Comparison of ENCODE assay signal across 16 cellular contexts in the genomic region with DNA sequence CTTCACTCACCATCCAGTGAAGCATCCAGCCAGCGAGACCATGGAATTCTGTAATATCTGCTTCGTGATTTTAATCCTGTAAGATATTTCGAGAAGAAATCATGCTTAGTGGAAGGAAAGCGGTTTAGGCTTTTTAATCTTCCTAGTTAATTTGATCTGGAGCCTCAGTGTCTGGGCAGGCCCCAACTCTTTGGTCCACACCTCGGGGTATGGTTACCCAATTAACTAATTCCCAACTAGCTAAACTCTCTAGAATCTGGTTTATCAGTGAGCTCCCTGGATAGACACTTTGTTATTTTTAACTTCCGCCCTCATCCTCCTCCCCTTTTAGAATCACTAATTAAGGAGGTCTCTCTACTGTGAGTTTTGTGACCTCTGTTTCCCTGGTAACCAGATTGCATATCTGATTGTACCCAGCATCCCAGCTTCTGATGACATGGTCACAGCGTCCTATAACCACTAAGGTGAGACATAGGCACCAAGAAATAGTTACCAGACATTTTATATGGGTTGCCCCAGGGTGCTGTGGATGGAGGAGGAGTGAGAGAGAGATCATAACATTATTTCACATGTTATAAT.
"Had no signal": no experiment of that assay in that cellular context is flagged by ENCODE, and none has a peak within 500 bp of the region (broad histone marks: within the 10 kb centered on the region; RNA-seq: fewer than 3 reads in every experiment).

No MANE protein-coding gene starts in this region.

- H3K4me1 ChIP-seq: body of pancreas, spleen had no signal

- H3K36me3 ChIP-seq: gastrocnemius medialis, ovary, spleen, thyroid gland had no signal

- ATAC-seq: activated CD8-positive, alpha-beta T cell treated with anti-CD3 and anti-CD28 coated beads for 36 hours; body of pancreas; gastrocnemius medialis; naive thymus-derived CD4-positive, alpha-beta T cell had no signal

- H3K27ac ChIP-seq: body of pancreas, gastrocnemius medialis, ovary, spleen, thyroid gland had no signal

- H3K9me3 ChIP-seq: body of pancreas, gastrocnemius medialis, ovary, spleen, thyroid gland had no signal

- H3K27me3 ChIP-seq: body of pancreas, gastrocnemius medialis, ovary, spleen, thyroid gland had no signal

- H3K4me3 ChIP-seq: body of pancreas, gastrocnemius medialis, ovary, spleen, thyroid gland had no signal

- FAIRE-seq: endometrium had no signal

- DNase-seq: activated CD4-positive, alpha-beta T cell treated with anti-CD3 and anti-CD28 coated beads, Interleukin-2, amount 10 ng/mL, durations not matched to agents 24 days and 14 days; activated CD4-positive, CD25-positive, alpha-beta regulatory T cell; activated CD8-positive, alpha-beta T cell treated with anti-CD3 and anti-CD28 coated beads for 36 hours; activated naive CD4-positive, alpha-beta T cell treated with anti-CD3 and anti-CD28 coated beads for 36 hours; activated T-cell treated with anti-CD3 and anti-CD28 coated beads, Interleukin-2, amount 50 U/mL, for 1 hour; body of pancreas; cerebellar nuclear complex; cortex of kidney; erythroblast; gastrocnemius medialis; naive thymus-derived CD4-positive, alpha-beta T cell; ovary; spleen; stimulated activated naive CD4-positive, alpha-beta T cell; thyroid gland had no signal
